In the genomic region with DNA sequence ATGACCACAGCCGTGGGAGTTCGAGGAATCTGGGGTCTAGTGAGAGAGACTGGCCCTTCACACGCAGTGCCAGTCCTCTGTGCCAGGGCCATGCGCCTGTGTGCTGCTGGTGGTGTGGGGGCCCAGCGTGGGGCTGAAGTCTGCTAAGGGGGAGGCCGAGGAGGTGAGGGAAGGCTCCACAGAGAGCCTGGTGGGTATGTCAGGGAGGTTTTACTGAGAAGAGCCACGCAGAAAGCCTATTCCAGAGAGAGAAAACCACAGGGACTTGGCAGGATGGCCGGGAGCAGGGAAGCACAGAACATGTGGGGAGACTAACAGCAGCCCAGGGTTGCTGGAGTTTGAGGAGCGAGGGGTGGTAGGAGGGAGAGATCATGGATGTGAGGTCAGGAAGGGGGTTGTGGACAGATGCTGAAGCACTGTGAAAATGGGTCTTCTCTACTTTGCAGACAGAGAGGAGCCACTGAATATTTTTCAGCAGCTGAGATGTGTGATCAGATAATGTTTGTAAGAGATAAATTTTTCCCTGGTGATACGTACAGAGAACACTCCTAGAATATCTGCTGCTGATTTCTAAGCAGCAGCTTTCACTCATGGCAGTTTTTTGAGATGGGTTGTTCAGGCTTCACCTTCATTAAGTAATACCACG, we compare ENCODE assay signal across 11 cellular contexts. TPM values are rescaled to one million over a fixed set of nuclear protein-coding genes. Genes with fewer than 3 reads are reported as not detected.
DNase-seq lines count a peak whose midpoint lies in the region; ATAC-seq, FAIRE-seq and TF ChIP-seq lines count a peak whose summit lies in the region.
"Had no signal": no experiment of that assay in that cellular context is flagged by ENCODE, and none has a peak within 500 bp of the region (broad histone marks: within the 10 kb centered on the region; RNA-seq: fewer than 3 reads in every experiment).

No MANE protein-coding gene starts in this region.

- H3K27me3 ChIP-seq in BLaER1 treated with 17β-estradiol and CSF1 and Interleukin-3, amounts not matched to agents 10 nM and 100 nM, result no peaks in the 10 kb centered on the region
- H3K27me3 ChIP-seq in bronchial epithelial cell (ENCODE audit: control insufficient read depth, insufficient read depth, low read length), result no peaks in the 10 kb centered on the region
- H3K27me3 ChIP-seq in naive thymus-derived CD4-positive, alpha-beta T cell (ENCODE audit: control insufficient read depth in 2 of 2, insufficient read depth in 2 of 2, low read length in 2 of 2), result no peaks in the 10 kb centered on the region
- H3K27me3 ChIP-seq: tibial nerve had no signal

- H3K9ac ChIP-seq in BLaER1 treated with 17β-estradiol and CSF1 and Interleukin-3, amounts not matched to agents 10 nM and 100 nM, result peak overlapping the region in 9 of 11 experiments; percentile 1 to 18 (median 7); a peak in 10 of 22 replicates

- TF ChIP-seq CTCF in HFFc6 (IDR thresholded peaks at IDR 0.05) (no peak), bronchial epithelial cell (IDR thresholded peaks at IDR 0.05; ENCODE audit: insufficient read depth, low read length, severe bottlenecking) (no peak)

- H3K27me3 Mint-ChIP-seq in HFFc6 (ENCODE audit: insufficient read depth), result peaks cover 2% of the 10 kb centered on the region; the same call in 1 of the 2 replicates
- no peaks in the 10 kb centered on the region for H3K27me3 Mint-ChIP-seq in naive thymus-derived CD4-positive, alpha-beta T cell

- intact Hi-C loops in naive thymus-derived CD4-positive, alpha-beta T cell (cut with micrococcal nuclease), result no loop called here

- H3K4me3 Mint-ChIP-seq in HFFc6, result no peak overlapping the region
- no peak overlapping the region for H3K4me3 Mint-ChIP-seq in naive thymus-derived CD4-positive, alpha-beta T cell

- DNase-seq in HFFc6 (peak; percentile 24), bronchial epithelial cell (ENCODE audit: low read depth) (no peak), myocyte (ENCODE audit: low read depth) (peak; percentile 62), NCI-H187 treated with DMSO at 0.1 percent for 48 hours (lab: John Stamatoyannopoulos, UW) (no peak), AML-193 (lab: John Stamatoyannopoulos, UW) (no peak)
- DNase-seq in naive thymus-derived CD4-positive, alpha-beta T cell, result no peak
- DNase-seq: Calu3, caudate nucleus had no signal

- H3K9me3 ChIP-seq in BLaER1 treated with 17β-estradiol and CSF1 and Interleukin-3, amounts not matched to agents 10 nM and 100 nM (replicated peaks in 1 of 11), result no peaks in the 10 kb centered on the region
- no peaks in the 10 kb centered on the region for H3K9me3 ChIP-seq in naive thymus-derived CD4-positive, alpha-beta T cell (ENCODE audit: control insufficient read depth in 2 of 3, low read length in 3 of 3)
- H3K9me3 ChIP-seq: tibial nerve had no signal

- peak; percentile 82 for FAIRE-seq in bronchial epithelial cell (lab: Jason Lieb, UNC)

- H3K4me1 ChIP-seq in BLaER1 treated with 17β-estradiol and CSF1 and Interleukin-3, amounts not matched to agents 10 nM and 100 nM, result peaks cover 60 to 78% (median 73%) of the 10 kb centered on the region in 10 experiments
- H3K4me1 ChIP-seq in naive thymus-derived CD4-positive, alpha-beta T cell (ENCODE audit: control insufficient read depth in 2 of 2, insufficient read depth in 2 of 2, low read length in 2 of 2), result no peaks in the 10 kb centered on the region

- CTCF ChIA-PET in naive thymus-derived CD4-positive, alpha-beta T cell (lab: Charles Lee), result no interaction called here

- H3K4me1 Mint-ChIP-seq in HFFc6 (ENCODE audit: low read depth), result no peaks in the 10 kb centered on the region
- peaks cover 0 to 8% (median 0%) of the 10 kb centered on the region in 7 donors for H3K4me1 Mint-ChIP-seq in naive thymus-derived CD4-positive, alpha-beta T cell

- peaks cover 0 to 27% (median 7%) of the 10 kb centered on the region in 11 experiments; a peak in 6 of 22 replicates for H3K36me3 ChIP-seq in BLaER1 treated with 17β-estradiol and CSF1 and Interleukin-3, amounts not matched to agents 10 nM and 100 nM
- peaks cover 4% of the 10 kb centered on the region for H3K36me3 ChIP-seq in bronchial epithelial cell (ENCODE audit: control insufficient read depth, insufficient read depth, low read length)
- no peaks in the 10 kb centered on the region for H3K36me3 ChIP-seq in naive thymus-derived CD4-positive, alpha-beta T cell (ENCODE audit: control insufficient read depth in 2 of 3, insufficient read depth in 3 of 3, low read length in 3 of 3)

- POLR2A ChIA-PET in naive thymus-derived CD4-positive, alpha-beta T cell (lab: Charles Lee), result no interaction called here

- peaks cover 6% of the 10 kb centered on the region for H3K9me3 Mint-ChIP-seq in HFFc6
- no peaks in the 10 kb centered on the region for H3K9me3 Mint-ChIP-seq in naive thymus-derived CD4-positive, alpha-beta T cell

- no peaks in the 10 kb centered on the region for H3K36me3 Mint-ChIP-seq in HFFc6 (ENCODE audit: low read depth)
- peaks cover 0 to 6% (median 3%) of the 10 kb centered on the region in 5 donors for H3K36me3 Mint-ChIP-seq in naive thymus-derived CD4-positive, alpha-beta T cell

- H4K20me1 ChIP-seq in BLaER1 treated with 17β-estradiol and CSF1 and Interleukin-3, amounts not matched to agents 10 nM and 100 nM, result peaks cover 0 to 74% (median 39%) of the 10 kb centered on the region in 11 experiments; a peak in 17 of 22 replicates

- peak overlapping the region in 10 of 11 experiments; percentile 0 to 52 (median 27); a peak in 18 of 22 replicates for H3K27ac ChIP-seq in BLaER1 treated with 17β-estradiol and CSF1 and Interleukin-3, amounts not matched to agents 10 nM and 100 nM
- H3K27ac ChIP-seq in naive thymus-derived CD4-positive, alpha-beta T cell (ENCODE audit: low read depth, low read length), result no peak overlapping the region

- ATAC-seq in GM21360 (IDR thresholded peaks at IDR 0.05; ENCODE audit: unreplicated experiment), result no peak
- no peak for ATAC-seq in naive thymus-derived CD4-positive, alpha-beta T cell

- H3K27ac Mint-ChIP-seq in HFFc6, result no peak overlapping the region; the same call in none of the 2 replicates
- H3K27ac Mint-ChIP-seq in naive thymus-derived CD4-positive, alpha-beta T cell, result peak overlapping the region in 1 of 9 donors; percentile 51

- H3K4me2 ChIP-seq in BLaER1 treated with 17β-estradiol and CSF1 and Interleukin-3, amounts not matched to agents 10 nM and 100 nM, result peak overlapping the region; percentile 44 to 76 (median 59)

- H3K4me3 ChIP-seq in BLaER1 treated with 17β-estradiol and CSF1 and Interleukin-3, amounts not matched to agents 10 nM and 100 nM, result no peak overlapping the region
- no peak overlapping the region for H3K4me3 ChIP-seq in bronchial epithelial cell (ENCODE audit: low read depth, low read length)
- no peak overlapping the region for H3K4me3 ChIP-seq in naive thymus-derived CD4-positive, alpha-beta T cell (ENCODE audit: low read length)
- H3K4me3 ChIP-seq: tibial nerve had no signal

RNA-seq across cellular contexts. Expression of a gene that starts 35.4 kb away (rescaled TPM):
- total RNA-seq in HFFc6 (2021; fragmentation: NEBNext Ultra II Directional; extraction: Animal tissue kit (Norgen Biotek cat#: 25700)), result 10 to 100 TPM in 2 of 6 experiments, 1 to 10 TPM in 4; 6.8 to 11.9 (median 9.2) TPM
- total RNA-seq in bronchial epithelial cell (33.7 and 42.0 TPM in 2 replicates), myocyte (29.0 and 46.4 TPM in 2 replicates)
- 32.6 TPM for polyA plus RNA-seq in myocyte (2012)
- 10 to 100 TPM; 24.8 to 57.2 (median 51.0) TPM for total RNA-seq in naive thymus-derived CD4-positive, alpha-beta T cell
- 10 to 100 TPM; 30.6 to 36.6 TPM for polyA plus RNA-seq in naive thymus-derived CD4-positive, alpha-beta T cell

Comparison
In these comparisons a context has a peak if more than half of its experiments do, and no peak if none do; other contexts are left out.
1. DNase-seq: peak in HFFc6 (single experiment) and myocyte (single experiment); none in bronchial epithelial cell (single experiment), NCI-H187 treated with DMSO at 0.1 percent for 48 hours (single experiment), AML-193 (0 of 2) and naive thymus-derived CD4-positive, alpha-beta T cell (0 of 9).